Comparison of ENCODE assay signal across 1 cellular context in the genomic region with DNA sequence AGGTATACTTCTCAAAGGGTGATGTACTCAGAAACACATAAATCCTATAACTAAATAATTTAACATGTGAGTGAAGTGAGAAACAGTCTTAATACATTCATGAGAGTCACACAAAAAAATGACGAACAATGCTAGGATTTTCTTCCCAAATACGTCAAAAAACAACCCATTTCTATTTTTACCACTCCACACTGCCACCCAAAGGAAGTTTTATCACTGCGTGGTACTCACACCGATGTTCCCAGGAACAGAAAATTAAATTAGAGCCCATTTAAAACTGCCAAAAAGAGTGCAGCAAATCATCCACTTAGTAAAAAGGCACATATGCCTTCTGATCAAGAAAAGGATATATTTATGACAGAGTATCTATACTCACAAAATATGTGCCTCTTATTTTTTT.
TF ChIP-seq lines count a peak whose summit lies in the region.

No MANE protein-coding gene starts in this region.

TF ChIP-seq in GM23338, 12 proteins besides CTCF, POLR2A, EP300 and RAD21 (continued from another document):
- TF ChIP-seq ZNF331 (CRISPR knock-in tag; IDR thresholded peaks at IDR 0.05; ENCODE audit: low read depth) (no peak), ZNF114 (CRISPR knock-in tag; IDR thresholded peaks at IDR 0.05) (no peak), NANOG (IDR thresholded peaks at IDR 0.05; ENCODE audit: borderline replicate concordance) (no peak), EZH2phosphoT487 (IDR thresholded peaks at IDR 0.05; ENCODE audit: unreplicated experiment) (no peak), STAT1 (IDR thresholded peaks at IDR 0.05; ENCODE audit: unreplicated experiment) (no peak)
- TF ChIP-seq, protein P1, sequence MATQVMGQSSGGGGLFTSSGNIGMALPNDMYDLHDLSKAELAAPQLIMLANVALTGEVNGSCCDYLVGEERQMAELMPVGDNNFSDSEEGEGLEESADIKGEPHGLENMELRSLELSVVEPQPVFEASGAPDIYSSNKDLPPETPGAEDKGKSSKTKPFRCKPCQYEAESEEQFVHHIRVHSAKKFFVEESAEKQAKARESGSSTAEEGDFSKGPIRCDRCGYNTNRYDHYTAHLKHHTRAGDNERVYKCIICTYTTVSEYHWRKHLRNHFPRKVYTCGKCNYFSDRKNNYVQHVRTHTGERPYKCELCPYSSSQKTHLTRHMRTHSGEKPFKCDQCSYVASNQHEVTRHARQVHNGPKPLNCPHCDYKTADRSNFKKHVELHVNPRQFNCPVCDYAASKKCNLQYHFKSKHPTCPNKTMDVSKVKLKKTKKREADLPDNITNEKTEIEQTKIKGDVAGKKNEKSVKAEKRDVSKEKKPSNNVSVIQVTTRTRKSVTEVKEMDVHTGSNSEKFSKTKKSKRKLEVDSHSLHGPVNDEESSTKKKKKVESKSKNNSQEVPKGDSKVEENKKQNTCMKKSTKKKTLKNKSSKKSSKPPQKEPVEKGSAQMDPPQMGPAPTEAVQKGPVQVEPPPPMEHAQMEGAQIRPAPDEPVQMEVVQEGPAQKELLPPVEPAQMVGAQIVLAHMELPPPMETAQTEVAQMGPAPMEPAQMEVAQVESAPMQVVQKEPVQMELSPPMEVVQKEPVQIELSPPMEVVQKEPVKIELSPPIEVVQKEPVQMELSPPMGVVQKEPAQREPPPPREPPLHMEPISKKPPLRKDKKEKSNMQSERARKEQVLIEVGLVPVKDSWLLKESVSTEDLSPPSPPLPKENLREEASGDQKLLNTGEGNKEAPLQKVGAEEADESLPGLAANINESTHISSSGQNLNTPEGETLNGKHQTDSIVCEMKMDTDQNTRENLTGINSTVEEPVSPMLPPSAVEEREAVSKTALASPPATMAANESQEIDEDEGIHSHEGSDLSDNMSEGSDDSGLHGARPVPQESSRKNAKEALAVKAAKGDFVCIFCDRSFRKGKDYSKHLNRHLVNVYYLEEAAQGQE (IDR thresholded peaks at IDR 0.05; ENCODE audit: unreplicated experiment): no peak
